ENCODE assay signal across 8 cellular contexts in genomic region chr19:2041686-2042484, GRCh38. TPM values are rescaled to one million over a fixed set of nuclear protein-coding genes. Genes with fewer than 3 reads are reported as not detected.
A peak's percentile ranks its signal among the peaks of the same experiment; 100 is the strongest.
DNase-seq lines count a peak whose midpoint lies in the region; ATAC-seq, FAIRE-seq and TF ChIP-seq lines count a peak whose summit lies in the region.

No MANE protein-coding gene starts in this region.

- H3K4me1 ChIP-seq in CD4-positive, CD25-positive, alpha-beta regulatory T cell (ENCODE audit: control insufficient read depth, insufficient read depth, low read length, poor library complexity, severe bottlenecking): peaks cover 58% of the 10 kb centered on the region
- peaks cover 41% of the 10 kb centered on the region for H3K4me1 ChIP-seq in NT2/D1 (ENCODE audit: insufficient read depth, insufficient read length)

- H3K9me3 ChIP-seq in CD4-positive, CD25-positive, alpha-beta regulatory T cell (ENCODE audit: control insufficient read depth in 2 of 2, low read length in 2 of 2): no peaks in the 10 kb centered on the region
- no peaks in the 10 kb centered on the region for H3K9me3 ChIP-seq in NT2/D1 (ENCODE audit: insufficient read depth, low read length)

- H3K27ac Mint-ChIP-seq in CD4-positive, CD25-positive, alpha-beta regulatory T cell: peak overlapping the region in 2 of 3 donors; percentile 89 to 97
- H3K27ac Mint-ChIP-seq in activated T-cell treated with anti-CD3 and anti-CD28 coated beads, Interleukin-2, amount 50 U/mL, for 24 hours: peak overlapping the region; percentile 91

- no peaks in the 10 kb centered on the region for H3K9me3 Mint-ChIP-seq in CD4-positive, CD25-positive, alpha-beta regulatory T cell
- H3K9me3 Mint-ChIP-seq in activated T-cell treated with anti-CD3 and anti-CD28 coated beads, Interleukin-2, amount 50 U/mL, for 24 hours: no peaks in the 10 kb centered on the region

- peak overlapping the region; percentile 84 for H3K9ac ChIP-seq in NT2/D1 (ENCODE audit: insufficient read length, low read depth)

- DNase-seq in CD4-positive, CD25-positive, alpha-beta regulatory T cell: peak; percentile 98 to 99 (median 99)
- DNase-seq in GM20000 (ENCODE audit: low spot score) (peak; percentile 100), HTR-8/SVneo (ENCODE audit: insufficient read length, low spot score) (peak; percentile 61), NT2/D1 (ENCODE audit: low read depth, low spot score) (peak; percentile 93), erythroblast (lab: John Stamatoyannopoulos, UW) (peak; percentile 98 to 99), mucosa of gallbladder (ENCODE audit: low spot score) (peak; percentile 99)
- DNase-seq in activated T-cell treated with anti-CD3 and anti-CD28 coated beads, Interleukin-2, amount 50 U/mL, for 24 hours: peak; percentile 100
- DNase-seq in stimulated activated CD8-positive, alpha-beta memory T cell treated with anti-CD3 and anti-CD28 coated beads, Interleukin-4, amount 100 ng/mL, for 4 hours (ENCODE audit: low read depth in 2 of 2, low spot score in 1 of 2): peak; percentile 98 to 99

- peaks cover 0 to 50% (median 10%) of the 10 kb centered on the region in 4 donors for H3K4me1 Mint-ChIP-seq in CD4-positive, CD25-positive, alpha-beta regulatory T cell
- peaks cover 30% of the 10 kb centered on the region for H3K4me1 Mint-ChIP-seq in activated T-cell treated with anti-CD3 and anti-CD28 coated beads, Interleukin-2, amount 50 U/mL, for 24 hours (ENCODE audit: low read depth)

- H3K27me3 Mint-ChIP-seq in CD4-positive, CD25-positive, alpha-beta regulatory T cell: no peaks in the 10 kb centered on the region
- H3K27me3 Mint-ChIP-seq in activated T-cell treated with anti-CD3 and anti-CD28 coated beads, Interleukin-2, amount 50 U/mL, for 24 hours: no peaks in the 10 kb centered on the region

- TF ChIP-seq CTCF in GM20000 (IDR thresholded peaks at IDR 0.05; ENCODE audit: extremely low read depth, missing control alignments): no peak

- peaks cover 56% of the 10 kb centered on the region for H3K36me3 ChIP-seq in CD4-positive, CD25-positive, alpha-beta regulatory T cell (ENCODE audit: control insufficient read depth, insufficient read depth, low read length)
- H3K36me3 ChIP-seq in NT2/D1 (ENCODE audit: insufficient read depth, insufficient read length, low read length): peaks cover 85% of the 10 kb centered on the region

- peak; percentile 85 for ATAC-seq in CD4-positive, CD25-positive, alpha-beta regulatory T cell (ENCODE audit: low read depth in 2 of 2)

- H3K27me3 ChIP-seq in CD4-positive, CD25-positive, alpha-beta regulatory T cell (ENCODE audit: control insufficient read depth, insufficient read depth, low read length): no peaks in the 10 kb centered on the region
- no peaks in the 10 kb centered on the region for H3K27me3 ChIP-seq in NT2/D1 (ENCODE audit: insufficient read depth, insufficient read length)

- H3K27ac ChIP-seq in CD4-positive, CD25-positive, alpha-beta regulatory T cell (ENCODE audit: insufficient read depth, low read length, poor library complexity, severe bottlenecking): peak overlapping the region; percentile 99

- H3K4me3 Mint-ChIP-seq in CD4-positive, CD25-positive, alpha-beta regulatory T cell: peak overlapping the region; percentile 64 to 84 (median 77)
- H3K4me3 Mint-ChIP-seq in activated T-cell treated with anti-CD3 and anti-CD28 coated beads, Interleukin-2, amount 50 U/mL, for 24 hours: peak overlapping the region; percentile 75

- H3K4me3 ChIP-seq in CD4-positive, CD25-positive, alpha-beta regulatory T cell (ENCODE audit: low read depth, low read length): no peak overlapping the region
- peak overlapping the region; percentile 15 for H3K4me3 ChIP-seq in NT2/D1 (ENCODE audit: insufficient read length, low read depth)

- peaks cover 3% of the 10 kb centered on the region for H3K36me3 Mint-ChIP-seq in CD4-positive, CD25-positive, alpha-beta regulatory T cell
- peaks cover 69% of the 10 kb centered on the region for H3K36me3 Mint-ChIP-seq in activated T-cell treated with anti-CD3 and anti-CD28 coated beads, Interleukin-2, amount 50 U/mL, for 24 hours (ENCODE audit: low read depth)

- no peak for FAIRE-seq in HTR-8/SVneo (lab: Jason Lieb, UNC)

- TF ChIP-seq POLR2A in erythroblast (IDR thresholded peaks at IDR 0.05; ENCODE audit: low read length): no peak

RNA-seq across cellular contexts. Expression of gene MKNK2, which starts 9.2 kb away (rescaled TPM):
- total RNA-seq in CD4-positive, CD25-positive, alpha-beta regulatory T cell: 340 TPM
- polyA plus RNA-seq in CD4-positive, CD25-positive, alpha-beta regulatory T cell: 10 to 100 TPM; 28.7 to 38.2 (median 32.0) TPM
- 246 TPM for total RNA-seq in mucosa of gallbladder

RNA-seq across cellular contexts. Expression of gene BTBD2, which starts 26.4 kb away (rescaled TPM):
- total RNA-seq in CD4-positive, CD25-positive, alpha-beta regulatory T cell: 58.6 TPM
- 1 to 10 TPM; 3.2 to 5.4 (median 4.7) TPM for polyA plus RNA-seq in CD4-positive, CD25-positive, alpha-beta regulatory T cell
- 92.2 TPM for total RNA-seq in mucosa of gallbladder

RNA-seq across cellular contexts. Expression of gene MOB3A, which starts 54.2 kb away (rescaled TPM):
- 131 TPM for total RNA-seq in CD4-positive, CD25-positive, alpha-beta regulatory T cell
- polyA plus RNA-seq in CD4-positive, CD25-positive, alpha-beta regulatory T cell: 10 to 100 TPM; 73.6 to 91.1 (median 88.0) TPM
- total RNA-seq in mucosa of gallbladder: 59.0 TPM

RNA-seq across cellular contexts. Expression of gene IZUMO4, which starts 54.8 kb away (rescaled TPM):
- 16.5 TPM for total RNA-seq in CD4-positive, CD25-positive, alpha-beta regulatory T cell
- under 1 TPM; 0.47 to 0.82 (median 0.70) TPM for polyA plus RNA-seq in CD4-positive, CD25-positive, alpha-beta regulatory T cell
- total RNA-seq in mucosa of gallbladder: 11.5 TPM
